Comparison of ENCODE assay signal across 19 cellular contexts in genomic region chr9:122332083-122332482, GRCh38. TPM values are rescaled to one million over a fixed set of nuclear protein-coding genes. Genes with fewer than 3 reads are reported as not detected.
A peak's percentile ranks its signal among the peaks of the same experiment; 100 is the strongest.
DNase-seq lines count a peak whose midpoint lies in the region; TF ChIP-seq lines count a peak whose summit lies in the region.
"Had no signal": no experiment of that assay in that cellular context is flagged by ENCODE, and none has a peak within 500 bp of the region (broad histone marks: within the 10 kb centered on the region; RNA-seq: fewer than 3 reads in every experiment).

No MANE protein-coding gene starts in this region.

- TF ChIP-seq EP300 in tibial nerve (IDR thresholded peaks at IDR 0.05) = peak in 1 of 2 donors; percentile 51

- H3K18ac ChIP-seq in H9 (ENCODE audit: insufficient read length, low read depth, low read length) = no peak overlapping the region

- TF ChIP-seq POLR2A in NB4 (IDR thresholded peaks at IDR 0.05; ENCODE audit: extremely low read depth, insufficient read length) (no peak), tibial nerve (IDR thresholded peaks at IDR 0.05) (no peak)

- H3K79me1 ChIP-seq in H9 (ENCODE audit: insufficient read depth, low read depth, low read length, poor library complexity, severe bottlenecking) = no peaks in the 10 kb centered on the region

- H2BK120ac ChIP-seq in H9 (ENCODE audit: low read depth, low read length, poor library complexity, severe bottlenecking) = no peak overlapping the region

- 50 to 54% methylated on average over 4 to 5 of the region's 6 CpGs for WGBS in mesodermal cell (ENCODE audit: insufficient coverage in 2 of 2), 2 experiments
- 37 to 38% methylated on average over 6 of the region's 6 CpGs for WGBS in tibial nerve, 2 donors
- WGBS in H9 (ENCODE audit: extremely low coverage, insufficient read length, low lambda C conversion rate) = no CpG with 5 or more reads among the region's 6 CpGs

- H3K9me3 ChIP-seq in mesodermal cell (ENCODE audit: control insufficient read depth, low read length) (no peaks in the 10 kb centered on the region), tibial nerve (no peaks in the 10 kb centered on the region), H9 (ENCODE audit: control insufficient read depth, low read depth, low read length) (no peaks in the 10 kb centered on the region)
- H3K9me3 ChIP-seq: breast epithelium, pancreas, spleen had no signal

- no peak overlapping the region for H2AK5ac ChIP-seq in H9 (ENCODE audit: insufficient read length, low read length)

- H3K14ac ChIP-seq in H9 (ENCODE audit: insufficient read depth, low read length) = no peak overlapping the region

- H3K23me2 ChIP-seq in H9 (ENCODE audit: insufficient read length, low read depth, low read length, poor library complexity, severe bottlenecking) = no peaks in the 10 kb centered on the region

- H3K4me3 ChIP-seq in NB4 (ENCODE audit: low read depth, low read length) = no peak overlapping the region
- no peak overlapping the region for H3K4me3 ChIP-seq in mesodermal cell (ENCODE audit: extremely low read depth, insufficient read depth, low read length, poor library complexity, severe bottlenecking)
- H3K4me3 ChIP-seq in tibial nerve = no peak overlapping the region
- H3K4me3 ChIP-seq: breast epithelium, pancreas, spleen had no signal

- no peak overlapping the region for H2BK12ac ChIP-seq in H9 (ENCODE audit: insufficient read length, low read depth, low read length)

- no peak overlapping the region for H4K8ac ChIP-seq in H9 (replicated peaks; ENCODE audit: insufficient read length, low read depth, low read length)

- H3T11ph ChIP-seq in H9 (ENCODE audit: low read length) = no peak overlapping the region

- no peak overlapping the region for H3K4me3 Mint-ChIP-seq in dendritic cell treated with granulocyte-macrophage colony-stimulating factor and Interleukin-4, amounts not matched to agents 40 ng/mL and 50 ng/mL, for 4 days
- H3K4me3 Mint-ChIP-seq in H9 = no peak overlapping the region
- H3K4me3 Mint-ChIP-seq: activated B cell treated with CpG ODN at 0.5 μM for 24 hours; activated naive CD4-positive, alpha-beta T cell treated with anti-CD3 and anti-CD28 coated beads for 36 hours; B cell; HFFc6; immature natural killer cell had no signal

- no peaks in the 10 kb centered on the region for H3K27me3 ChIP-seq in tibial nerve
- H3K27me3 ChIP-seq in H9 (ENCODE audit: insufficient read depth, low read length) = no peaks in the 10 kb centered on the region
- H3K27me3 ChIP-seq: breast epithelium, pancreas had no signal

- H3K27ac Mint-ChIP-seq in dendritic cell treated with granulocyte-macrophage colony-stimulating factor and Interleukin-4, amounts not matched to agents 40 ng/mL and 50 ng/mL, for 4 days = peak overlapping the region; percentile 3
- peak overlapping the region in 1 of 3 experiments; percentile 45; a peak in 2 of 7 replicates for H3K27ac Mint-ChIP-seq in H9
- H3K27ac Mint-ChIP-seq: activated B cell treated with CpG ODN at 0.5 μM for 24 hours; activated naive CD4-positive, alpha-beta T cell treated with anti-CD3 and anti-CD28 coated beads for 36 hours; B cell; HFFc6; immature natural killer cell had no signal

- no peak overlapping the region for H2BK20ac ChIP-seq in H9 (ENCODE audit: low read depth, low read length, poor library complexity, severe bottlenecking)

- peak; percentile 31 for DNase-seq in ELF-1 (ENCODE audit: low read depth, low spot score)
- DNase-seq in NB4 (ENCODE audit: low read depth) = peak; percentile 27
- no peak for DNase-seq in amygdala (lab: John Stamatoyannopoulos, UW)
- DNase-seq in germinal center (ENCODE audit: low spot score) = no peak
- DNase-seq in tibial nerve (ENCODE audit: low spot score in 2 of 2) = no peak
- DNase-seq in H9 = no peak
- DNase-seq: activated B cell treated with CpG ODN at 0.5 μM for 24 hours; activated naive CD4-positive, alpha-beta T cell treated with anti-CD3 and anti-CD28 coated beads for 36 hours; effector CD8-positive, alpha-beta T cell; HFFc6; immature natural killer cell; midbrain; NCI-H446; pancreas; spleen had no signal

- no peak for TF ChIP-seq CTCF in NB4 (IDR thresholded peaks at IDR 0.05; ENCODE audit: low read depth, low read length)
- no peak for TF ChIP-seq CTCF in tibial nerve (IDR thresholded peaks at IDR 0.05)
- no peak for TF ChIP-seq CTCF in H9 (conservative IDR thresholded peaks at IDR 0.05)

- no peak overlapping the region for H2BK15ac ChIP-seq in H9 (ENCODE audit: low read depth, low read length)

- H3K9ac ChIP-seq in H9 (ENCODE audit: extremely low read depth, insufficient read length, low read length) = no peak overlapping the region

- H3K56ac ChIP-seq in H9 (ENCODE audit: insufficient read length, low read depth, low read length) = no peak overlapping the region

- no peaks in the 10 kb centered on the region for H4K20me1 ChIP-seq in H9 (ENCODE audit: control insufficient read depth, insufficient read depth, insufficient read length)

- H3K27ac ChIP-seq in mesodermal cell (ENCODE audit: low read depth, low read length, severe bottlenecking) (peak overlapping the region; percentile 18), tibial nerve (no peak overlapping the region), H9 (ENCODE audit: insufficient read length, low read depth, low read length) (no peak overlapping the region)
- H3K27ac ChIP-seq: breast epithelium, pancreas had no signal

- H3K36me3 Mint-ChIP-seq in dendritic cell treated with granulocyte-macrophage colony-stimulating factor and Interleukin-4, amounts not matched to agents 40 ng/mL and 50 ng/mL, for 4 days (ENCODE audit: low read depth) = peaks cover 22% of the 10 kb centered on the region
- no peaks in the 10 kb centered on the region for H3K36me3 Mint-ChIP-seq in H9 (ENCODE audit: insufficient read depth in 1 of 3, low read depth in 3 of 3)

- H2AFZ ChIP-seq in H9 (ENCODE audit: low read length) = no peak overlapping the region

- H3K23ac ChIP-seq in H9 (ENCODE audit: insufficient read length, low read depth, low read length) = no peak overlapping the region

- no peak overlapping the region for H4K91ac ChIP-seq in H9 (ENCODE audit: insufficient read length, low read depth, low read length)

- no peak overlapping the region for H3K4me2 ChIP-seq in H9 (ENCODE audit: insufficient read depth, insufficient read length, low read length)

- H2BK5ac ChIP-seq in H9 (ENCODE audit: insufficient read length, low read length) = no peak overlapping the region

- H3K36me3 ChIP-seq in mesodermal cell (ENCODE audit: control insufficient read depth, insufficient read depth, low read length) (no peaks in the 10 kb centered on the region), tibial nerve (peaks cover 0 to 20% (median 0%) of the 10 kb centered on the region in 3 donors)
- H3K36me3 ChIP-seq: breast epithelium, pancreas had no signal

- no peak overlapping the region for H4K5ac ChIP-seq in H9 (ENCODE audit: insufficient read length, low read depth, low read length)

- H3K4ac ChIP-seq in H9 (ENCODE audit: low read depth, low read length) = no peak overlapping the region

- peaks cover 27% of the 10 kb centered on the region for H3K4me1 Mint-ChIP-seq in dendritic cell treated with granulocyte-macrophage colony-stimulating factor and Interleukin-4, amounts not matched to agents 40 ng/mL and 50 ng/mL, for 4 days (ENCODE audit: low read depth)
- H3K4me1 Mint-ChIP-seq in H9 = peaks cover 46 to 54% of the 10 kb centered on the region in 2 experiments
- H3K4me1 Mint-ChIP-seq: immature natural killer cell had no signal

- no peaks in the 10 kb centered on the region for H3K4me1 ChIP-seq in mesodermal cell (ENCODE audit: control insufficient read depth, insufficient read depth, low read length, poor library complexity, severe bottlenecking)
- no peaks in the 10 kb centered on the region for H3K4me1 ChIP-seq in tibial nerve
- peaks cover 5% of the 10 kb centered on the region; the same call in 1 of the 2 replicates for H3K4me1 ChIP-seq in H9 (ENCODE audit: insufficient read depth, low read length)
- H3K4me1 ChIP-seq: breast epithelium, pancreas had no signal

- no peaks in the 10 kb centered on the region for H3K79me2 ChIP-seq in H9 (ENCODE audit: insufficient read depth, low read length)

- no peaks in the 10 kb centered on the region for H3K27me3 Mint-ChIP-seq in dendritic cell treated with granulocyte-macrophage colony-stimulating factor and Interleukin-4, amounts not matched to agents 40 ng/mL and 50 ng/mL, for 4 days
- H3K27me3 Mint-ChIP-seq in H9 (ENCODE audit: low read depth) = no peaks in the 10 kb centered on the region
- H3K27me3 Mint-ChIP-seq: activated B cell treated with CpG ODN at 0.5 μM for 24 hours had no signal

- H3K9me3 Mint-ChIP-seq in dendritic cell treated with granulocyte-macrophage colony-stimulating factor and Interleukin-4, amounts not matched to agents 40 ng/mL and 50 ng/mL, for 4 days = no peaks in the 10 kb centered on the region
- no peaks in the 10 kb centered on the region for H3K9me3 Mint-ChIP-seq in H9
- H3K9me3 Mint-ChIP-seq: activated B cell treated with CpG ODN at 0.5 μM for 24 hours; activated naive CD4-positive, alpha-beta T cell treated with anti-CD3 and anti-CD28 coated beads for 36 hours; HFFc6; immature natural killer cell had no signal

- intact Hi-C loops in dendritic cell treated with granulocyte-macrophage colony-stimulating factor and Interleukin-4, amounts not matched to agents 40 ng/mL and 50 ng/mL, for 4 days (cut with micrococcal nuclease) = no loop called here

RNA-seq across cellular contexts. Expression of gene PTGS1, which starts 38.7 kb away (rescaled TPM):
- 15.5 TPM for polyA plus RNA-seq in mesodermal cell (2013, experiment 1 of 2)
- polyA plus RNA-seq in mesodermal cell (2013, experiment 2 of 2) = 9.3 TPM
- 1 to 10 TPM; 2.2 to 7.3 (median 4.4) TPM for total RNA-seq in tibial nerve
- total RNA-seq in H9 (2021) = 1.0 and 1.3 TPM in 2 replicates
- total RNA-seq: activated naive CD4-positive, alpha-beta T cell treated with anti-CD3 and anti-CD28 coated beads for 36 hours had no signal

Comparison
In these comparisons a context has a peak if more than half of its experiments do, and no peak if none do; other contexts are left out.
1. DNase-seq: peak in ELF-1 (single experiment) and NB4 (single experiment); none in amygdala (0 of 56), germinal center (single experiment), tibial nerve (0 of 2) and H9 (single experiment).